ENCODE assay signal across 24 cellular contexts in genomic region chr2:215320102-215320501, GRCh38.
"Had no signal": no experiment of that assay in that cellular context is flagged by ENCODE, and none has a peak within 500 bp of the region (broad histone marks: within the 10 kb centered on the region; RNA-seq: fewer than 3 reads in every experiment).

No MANE protein-coding gene starts in this region.

- H3K27me3 Mint-ChIP-seq: activated naive CD8-positive, alpha-beta T cell treated with anti-CD3 and anti-CD28 coated beads for 36 hours; brain; naive thymus-derived CD4-positive, alpha-beta T cell; T-cell had no signal

- H3K4me3 Mint-ChIP-seq: activated naive CD8-positive, alpha-beta T cell treated with anti-CD3 and anti-CD28 coated beads for 36 hours; brain; mesothelial cell of epicardium; neural progenitor cell; T-cell had no signal

- H3K27ac Mint-ChIP-seq: brain; mesothelial cell of epicardium; naive thymus-derived CD4-positive, alpha-beta T cell; neural progenitor cell had no signal

- H3K27me3 ChIP-seq: ascending aorta, cardiac muscle cell, gastrocnemius medialis, neural progenitor cell, tibial nerve had no signal

- H3K9me3 Mint-ChIP-seq: activated naive CD8-positive, alpha-beta T cell treated with anti-CD3 and anti-CD28 coated beads for 36 hours; naive thymus-derived CD4-positive, alpha-beta T cell; neural progenitor cell; T-cell had no signal

- H3K4me1 ChIP-seq: ascending aorta, neural progenitor cell, parathyroid adenoma, psoas muscle, tibial nerve had no signal

- DNase-seq: activated CD4-positive, alpha-beta T cell treated with anti-CD3 and anti-CD28 coated beads for 4 hours; activated CD4-positive, alpha-beta T cell treated with anti-CD3 and anti-CD28 coated beads, Interleukin-2, amount 50 U/mL, for 4 hours; activated effector memory CD4-positive, alpha-beta T cell treated with Interleukin-2 at 50 U/mL for 16 hours; activated naive CD4-positive, alpha-beta T cell treated with Interleukin-2 at 50 U/mL for 16 hours; activated naive CD8-positive, alpha-beta T cell treated with anti-CD3 and anti-CD28 coated beads for 36 hours; activated T-cell treated with anti-CD3 and anti-CD28 coated beads, Interleukin-2, amount 50 U/mL, for 48 hours; gastrocnemius medialis; glutamatergic neuron; left cardiac atrium; left ventricle myocardium superior; naive thymus-derived CD4-positive, alpha-beta T cell; occipital lobe; psoas muscle; stimulated activated naive CD4-positive, alpha-beta T cell; T-cell had no signal

- H3K27ac ChIP-seq: ascending aorta, cardiac muscle cell, gastrocnemius medialis, neural progenitor cell, parathyroid adenoma, psoas muscle, tibial nerve, VCaP had no signal

- H3K4me1 Mint-ChIP-seq: brain, neural progenitor cell had no signal

- H3K9me3 ChIP-seq: ascending aorta, gastrocnemius medialis, psoas muscle, tibial nerve had no signal

- H3K4me3 ChIP-seq: ascending aorta, cardiac muscle cell, gastrocnemius medialis, neural progenitor cell, psoas muscle, smooth muscle cell, tibial nerve had no signal

- ATAC-seq: gastrocnemius medialis; left cardiac atrium; left ventricle myocardium superior; naive thymus-derived CD4-positive, alpha-beta T cell; psoas muscle; T-cell had no signal
